21 cellular contexts compared by ENCODE assay signal in genomic region chr11:36150986-36151385, GRCh38.
DNase-seq lines count a peak whose midpoint lies in the region; ATAC-seq, FAIRE-seq and TF ChIP-seq lines count a peak whose summit lies in the region.
"Had no signal": no experiment of that assay in that cellular context is flagged by ENCODE, and none has a peak within 500 bp of the region (broad histone marks: within the 10 kb centered on the region; RNA-seq: fewer than 3 reads in every experiment).

No MANE protein-coding gene starts in this region.

- H3K36me3 Mint-ChIP-seq in WTC11 (0 out of 2 replicates have a peak, but pooled peaks cover 4% of the 10 kb centered on the region), progenitor cell of endocrine pancreas (ENCODE audit: insufficient read depth) (peaks cover 3% of the 10 kb centered on the region)

- CTCF ChIA-PET in WTC11 (lab: Charles Lee): interaction anchor here (2.0 to 4.8 kb wide), 2 partner anchors 65 to 329 kb away, joined by 4 to 47 read pairs; no protein-coding TSS in a partner anchor

- H3K4me3 Mint-ChIP-seq in WTC11 (no peak overlapping the region), progenitor cell of endocrine pancreas (ENCODE audit: low read depth) (no peak overlapping the region)
- H3K4me3 Mint-ChIP-seq: activated B cell treated with CpG ODN at 0.5 μM for 24 hours; activated T-helper 1 cell treated with anti-CD3 and anti-CD28 coated beads, Interleukin-12 subunit alpha, Interleukin-12 subunit beta, Interleukin-2, Interleukin-4 antibody, amounts not matched to agents 30 ng/mL and 10 ng/mL and 1 ng/mL, durations not matched to agents 14 hours and 24 hours and 36 hours had no signal

- H3K27ac Mint-ChIP-seq in WTC11 (peak overlapping the region; percentile 46; the same call in 1 of the 2 replicates), progenitor cell of endocrine pancreas (peak overlapping the region; percentile 58)
- H3K27ac Mint-ChIP-seq: activated B cell treated with CpG ODN at 0.5 μM for 24 hours; activated T-helper 1 cell treated with anti-CD3 and anti-CD28 coated beads, Interleukin-12 subunit alpha, Interleukin-12 subunit beta, Interleukin-2, Interleukin-4 antibody, amounts not matched to agents 30 ng/mL and 10 ng/mL and 1 ng/mL, durations not matched to agents 14 hours and 24 hours and 36 hours had no signal

- TF ChIP-seq POLR2A in GM12891 (IDR thresholded peaks at IDR 0.05; ENCODE audit: low read depth, low read length): no peak

- peak; percentile 48 for FAIRE-seq in GM12891 (lab: Jason Lieb, UNC)
- FAIRE-seq: H54, small intestine had no signal

- no peak for DNase-seq in GM12891 (ENCODE audit: insufficient read length, low spot score)
- DNase-seq in WTC11 (ENCODE audit: low spot score): no peak
- DNase-seq in fibroblast of mammary gland (ENCODE audit: low read depth): peak; percentile 75
- no peak for DNase-seq in progenitor cell of endocrine pancreas (ENCODE audit: low spot score, unreplicated experiment)
- no peak for DNase-seq in medulla oblongata (ENCODE audit: extremely low spot score)
- DNase-seq: activated B cell treated with CpG ODN at 0.5 μM for 24 hours; activated CD8-positive, alpha-beta memory T cell treated with anti-CD3 and anti-CD28 coated beads for 24 hours; AML-193; left ventricle myocardium inferior; NCI-H1105; NCI-H2107; NCI-H69; small intestine; T-helper 1 cell; thyroid gland had no signal

- H3K27me3 Mint-ChIP-seq in WTC11 (ENCODE audit: low read depth): no peaks in the 10 kb centered on the region
- H3K27me3 Mint-ChIP-seq in progenitor cell of endocrine pancreas: no peaks in the 10 kb centered on the region

- ATAC-seq in WTC11 (no peak), GM18511 (IDR thresholded peaks at IDR 0.05; ENCODE audit: unreplicated experiment) (no peak), HG02610 (IDR thresholded peaks at IDR 0.05; ENCODE audit: unreplicated experiment) (no peak), GM21619 (IDR thresholded peaks at IDR 0.05; ENCODE audit: unreplicated experiment) (no peak)
- ATAC-seq: gastroesophageal sphincter had no signal

- H3K4me1 Mint-ChIP-seq in WTC11 (peaks cover 44% of the 10 kb centered on the region), progenitor cell of endocrine pancreas (ENCODE audit: low read depth) (peaks cover 35% of the 10 kb centered on the region)

- no peak overlapping the region for H3K4me3 ChIP-seq in fibroblast of mammary gland (ENCODE audit: control insufficient read depth, low read depth, low read length)
- H3K4me3 ChIP-seq: gastroesophageal sphincter, left ventricle myocardium inferior, thyroid gland had no signal

- TF ChIP-seq CTCF in WTC11 (IDR thresholded peaks at IDR 0.05) (no peak), fibroblast of mammary gland (conservative IDR thresholded peaks at IDR 0.05; ENCODE audit: control insufficient read depth, insufficient read depth, low read depth, low read length) (no peak), progenitor cell of endocrine pancreas (IDR thresholded peaks at IDR 0.05; ENCODE audit: unreplicated experiment) (no peak)

- POLR2A ChIA-PET in WTC11 (lab: Charles Lee): no interaction called here

- H3K9me3 Mint-ChIP-seq in WTC11: no peaks in the 10 kb centered on the region
- no peaks in the 10 kb centered on the region for H3K9me3 Mint-ChIP-seq in progenitor cell of endocrine pancreas (ENCODE audit: low read depth)
- H3K9me3 Mint-ChIP-seq: activated B cell treated with CpG ODN at 0.5 μM for 24 hours; activated T-helper 1 cell treated with anti-CD3 and anti-CD28 coated beads, Interleukin-12 subunit alpha, Interleukin-12 subunit beta, Interleukin-2, Interleukin-4 antibody, amounts not matched to agents 30 ng/mL and 10 ng/mL and 1 ng/mL, durations not matched to agents 14 hours and 24 hours and 36 hours had no signal

TF ChIP-seq in GM12891, 5 proteins besides CTCF, POLR2A, EP300 and RAD21:
- no peak for TF ChIP-seq POU2F2 (IDR thresholded peaks at IDR 0.05; ENCODE audit: low read depth, low read length)
- no peak for TF ChIP-seq TAF1 (IDR thresholded peaks at IDR 0.05; ENCODE audit: low read depth, low read length)

TF ChIP-seq in WTC11, 78 proteins besides CTCF, POLR2A, EP300 and RAD21 (continues in another document):
- TF ChIP-seq, protein P1, sequence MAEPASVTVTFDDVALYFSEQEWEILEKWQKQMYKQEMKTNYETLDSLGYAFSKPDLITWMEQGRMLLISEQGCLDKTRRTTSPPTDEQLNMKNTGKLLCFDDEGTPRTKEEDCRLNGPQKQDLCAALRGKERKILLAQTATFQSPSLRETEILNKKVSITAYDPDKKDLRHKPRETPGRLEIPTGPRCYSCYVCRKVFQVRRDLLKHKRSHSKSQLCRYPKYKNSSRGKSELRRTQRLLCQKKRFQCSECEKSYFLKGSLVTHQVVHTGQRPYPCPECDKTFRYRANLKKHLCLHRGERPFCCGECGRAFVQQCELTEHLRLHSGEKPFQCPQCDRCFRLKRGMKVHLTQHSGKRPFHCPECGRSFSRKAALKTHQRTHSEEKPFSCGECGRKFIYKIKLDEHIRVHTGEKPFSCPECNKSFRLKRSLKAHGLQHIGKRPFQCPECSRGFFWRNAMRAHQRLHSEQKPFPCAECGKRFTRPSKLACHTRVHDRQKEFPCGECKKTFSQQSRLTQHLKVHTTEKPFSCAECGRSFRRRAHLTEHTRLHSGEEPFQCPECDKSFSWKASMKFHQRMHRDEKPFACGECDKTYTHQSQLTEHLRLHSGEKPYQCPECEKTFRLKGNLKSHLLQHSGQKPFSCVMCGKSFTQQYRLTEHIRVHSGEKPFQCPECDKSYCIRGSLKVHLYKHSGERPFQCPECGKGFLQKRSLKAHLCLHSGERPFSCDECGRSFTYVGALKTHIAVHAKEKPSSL (CRISPR knock-in tag; conservative IDR thresholded peaks at IDR 0.05): no peak
- TF ChIP-seq, protein P2, sequence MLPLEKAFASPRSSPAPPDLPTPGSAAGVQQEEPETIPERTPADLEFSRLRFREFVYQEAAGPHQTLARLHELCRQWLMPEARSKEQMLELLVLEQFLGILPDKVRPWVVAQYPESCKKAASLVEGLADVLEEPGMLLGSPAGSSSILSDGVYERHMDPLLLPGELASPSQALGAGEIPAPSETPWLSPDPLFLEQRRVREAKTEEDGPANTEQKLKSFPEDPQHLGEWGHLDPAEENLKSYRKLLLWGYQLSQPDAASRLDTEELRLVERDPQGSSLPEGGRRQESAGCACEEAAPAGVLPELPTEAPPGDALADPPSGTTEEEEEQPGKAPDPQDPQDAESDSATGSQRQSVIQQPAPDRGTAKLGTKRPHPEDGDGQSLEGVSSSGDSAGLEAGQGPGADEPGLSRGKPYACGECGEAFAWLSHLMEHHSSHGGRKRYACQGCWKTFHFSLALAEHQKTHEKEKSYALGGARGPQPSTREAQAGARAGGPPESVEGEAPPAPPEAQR (CRISPR knock-in tag; IDR thresholded peaks at IDR 0.05): no peak
- TF ChIP-seq SP1 (CRISPR knock-in tag; conservative IDR thresholded peaks at IDR 0.05): no peak
- TF ChIP-seq HMGA2 (CRISPR knock-in tag; IDR thresholded peaks at IDR 0.05): no peak
- no peak for TF ChIP-seq NR2C2 (CRISPR knock-in tag; IDR thresholded peaks at IDR 0.05)
- TF ChIP-seq SMAD4 (CRISPR knock-in tag; IDR thresholded peaks at IDR 0.05): no peak
- TF ChIP-seq EMX1 (CRISPR knock-in tag; IDR thresholded peaks at IDR 0.05): no peak
- no peak for TF ChIP-seq ZNF317 (CRISPR knock-in tag; IDR thresholded peaks at IDR 0.05; ENCODE audit: borderline replicate concordance, low read depth)
- no peak for TF ChIP-seq ELF4 (CRISPR knock-in tag; IDR thresholded peaks at IDR 0.05; ENCODE audit: low read depth)
- TF ChIP-seq PRRX2 (CRISPR knock-in tag; IDR thresholded peaks at IDR 0.05): no peak
- no peak for TF ChIP-seq ZNF232 (CRISPR knock-in tag; IDR thresholded peaks at IDR 0.05)
- TF ChIP-seq MXD4 (CRISPR knock-in tag; IDR thresholded peaks at IDR 0.05; ENCODE audit: borderline replicate concordance): no peak
- no peak for TF ChIP-seq RELA (CRISPR knock-in tag; IDR thresholded peaks at IDR 0.05; ENCODE audit: borderline replicate concordance)
- no peak for TF ChIP-seq NFE2L1 (CRISPR knock-in tag; IDR thresholded peaks at IDR 0.05)
- TF ChIP-seq GABPB1 (CRISPR knock-in tag; IDR thresholded peaks at IDR 0.05): no peak
- TF ChIP-seq GRHL2 (CRISPR knock-in tag; IDR thresholded peaks at IDR 0.05; ENCODE audit: insufficient replicate concordance, severe bottlenecking): no peak
- TF ChIP-seq, protein P3, sequence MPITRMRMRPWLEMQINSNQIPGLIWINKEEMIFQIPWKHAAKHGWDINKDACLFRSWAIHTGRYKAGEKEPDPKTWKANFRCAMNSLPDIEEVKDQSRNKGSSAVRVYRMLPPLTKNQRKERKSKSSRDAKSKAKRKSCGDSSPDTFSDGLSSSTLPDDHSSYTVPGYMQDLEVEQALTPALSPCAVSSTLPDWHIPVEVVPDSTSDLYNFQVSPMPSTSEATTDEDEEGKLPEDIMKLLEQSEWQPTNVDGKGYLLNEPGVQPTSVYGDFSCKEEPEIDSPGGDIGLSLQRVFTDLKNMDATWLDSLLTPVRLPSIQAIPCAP (CRISPR knock-in tag; IDR thresholded peaks at IDR 0.05): no peak
- TF ChIP-seq, protein P4, sequence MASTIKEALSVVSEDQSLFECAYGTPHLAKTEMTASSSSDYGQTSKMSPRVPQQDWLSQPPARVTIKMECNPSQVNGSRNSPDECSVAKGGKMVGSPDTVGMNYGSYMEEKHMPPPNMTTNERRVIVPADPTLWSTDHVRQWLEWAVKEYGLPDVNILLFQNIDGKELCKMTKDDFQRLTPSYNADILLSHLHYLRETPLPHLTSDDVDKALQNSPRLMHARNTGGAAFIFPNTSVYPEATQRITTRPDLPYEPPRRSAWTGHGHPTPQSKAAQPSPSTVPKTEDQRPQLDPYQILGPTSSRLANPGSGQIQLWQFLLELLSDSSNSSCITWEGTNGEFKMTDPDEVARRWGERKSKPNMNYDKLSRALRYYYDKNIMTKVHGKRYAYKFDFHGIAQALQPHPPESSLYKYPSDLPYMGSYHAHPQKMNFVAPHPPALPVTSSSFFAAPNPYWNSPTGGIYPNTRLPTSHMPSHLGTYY (CRISPR knock-in tag; IDR thresholded peaks at IDR 0.05): no peak
